Comparison of ENCODE assay signal across 8 cellular contexts in genomic region chr10:83917519-83918506, GRCh38.
DNase-seq lines count a peak whose midpoint lies in the region; ATAC-seq, FAIRE-seq and TF ChIP-seq lines count a peak whose summit lies in the region.

No MANE protein-coding gene starts in this region.

- H3K9me3 ChIP-seq in GM12878 (replicated peaks; ENCODE audit: control insufficient read depth, insufficient read depth, low read length) = no peaks in the 10 kb centered on the region; the same call in 1 of the 3 replicates

- TF ChIP-seq CTCF in GM12878 (IDR thresholded peaks at IDR 0.05 in 2 of 3, conservative IDR thresholded peaks at IDR 0.05 in 1 of 3; ENCODE audit: control insufficient read depth in 2 of 3, extremely low read depth in 1 of 3, insufficient read depth in 1 of 3, low read depth in 3 of 3, low read length in 3 of 3) = peak; percentile 22 to 40 (median 30); a peak in 4 of 6 replicates

- peaks cover 4% of the 10 kb centered on the region for H3K4me1 ChIP-seq in GM12878 (ENCODE audit: control insufficient read depth, insufficient read depth, low read length)

- TF ChIP-seq POLR2A in GM12878 (IDR thresholded peaks at IDR 0.05; ENCODE audit: low read depth, low read length) = no peak

- no peaks in the 10 kb centered on the region for H4K20me1 ChIP-seq in GM12878 (ENCODE audit: control insufficient read depth, insufficient read depth)

- DNase-seq in AG20443 (ENCODE audit: low spot score) (peak; percentile 2), GM12878 (ENCODE audit: low read depth, low spot score) (peak; percentile 32), sciatic nerve (ENCODE audit: low spot score) (peak; percentile 63), GM03348 (ENCODE audit: low spot score) (no peak), G401 (ENCODE audit: low spot score) (no peak), amniotic stem cell (lab: John Stamatoyannopoulos, UW) (no peak)

- H3K36me3 ChIP-seq in GM12878 (ENCODE audit: control insufficient read depth in 2 of 2, insufficient read depth in 2 of 2, low read length in 1 of 2) = no peaks in the 10 kb centered on the region

- no peak for TF ChIP-seq EP300 in GM12878 (IDR thresholded peaks at IDR 0.05; ENCODE audit: borderline replicate concordance in 1 of 2, control insufficient read depth in 1 of 2, low read depth in 2 of 2, low read length in 2 of 2)

- CTCF ChIA-PET in GM12878 (lab: Yijun Ruan, JAX) = no interaction called here

- no peak overlapping the region for H3K9ac ChIP-seq in GM12878 (ENCODE audit: control insufficient read depth, insufficient read depth, low read length)

- POLR2A ChIA-PET in GM12878 (lab: Charles Lee) = interaction anchor here (0.6 kb wide), 1 partner anchor 10 kb away, joined by 3 read pairs; no protein-coding TSS in a partner anchor

- SMC1A ChIA-PET in GM12878 (lab: Charles Lee; ENCODE audit: uncharacterized antibody, unreplicated experiment) = no interaction called here

- FAIRE-seq in GM12878 (lab: Jason Lieb, UNC) = peak; percentile 38

- BruUV-seq in GM12878 (replicated peaks; lab: Mats Ljungman, UMichigan) = no TSS peak

- ATAC-seq in GM19395 (IDR thresholded peaks at IDR 0.05; ENCODE audit: unreplicated experiment) (peak; percentile 97), HG03354 (IDR thresholded peaks at IDR 0.05; ENCODE audit: poor library complexity, severe bottlenecking, unreplicated experiment) (peak; percentile 63), GM12878 (peak; percentile 93), sciatic nerve (peak; percentile 89)

- H3K27me3 ChIP-seq in GM12878 (replicated peaks in 1 of 2; ENCODE audit: control insufficient read depth in 2 of 2, insufficient read depth in 2 of 2, low read length in 1 of 2) = no peaks in the 10 kb centered on the region; a peak in 1 of 4 replicates

- RAD21 ChIA-PET in GM12878 (lab: Charles Lee; ENCODE audit: unreplicated experiment) = no interaction called here

- H2AFZ ChIP-seq in GM12878 (ENCODE audit: control insufficient read depth, low read depth, low read length) = peak overlapping the region; percentile 34

- intact Hi-C loops in GM12878 (cut with micrococcal nuclease; ENCODE audit: unreplicated experiment) = loop anchor here (5.0 kb wide), 1 partner anchor 74 kb away; no protein-coding TSS in a partner anchor
- intact Hi-C loops in sciatic nerve (cut with DNase I) = no loop called here

- H3K27ac ChIP-seq in GM12878 (ENCODE audit: control insufficient read depth, insufficient read depth) = no peak overlapping the region

- H3K79me2 ChIP-seq in GM12878 (ENCODE audit: control insufficient read depth, insufficient read depth, low read length) = no peaks in the 10 kb centered on the region

- peak; percentile 13; the same call in 1 of the 2 replicates for TF ChIP-seq RAD21 in GM12878 (IDR thresholded peaks at IDR 0.05; ENCODE audit: insufficient read depth, low read depth, low read length)

- 13% methylated on average over 17 of the region's 17 CpGs for WGBS in GM12878 (ENCODE audit: insufficient coverage, insufficient replicate concordance, low lambda C conversion rate, missing lambda C conversion rate)

- no peak overlapping the region for H3K4me3 ChIP-seq in GM12878

- H3K4me2 ChIP-seq in GM12878 (ENCODE audit: control insufficient read depth, insufficient read depth) = peak overlapping the region; percentile 11; the same call in 1 of the 2 replicates

- in situ Hi-C loops in GM12878 (cut with MboI) (no loop called here), G401 (cut with HindIII; ENCODE audit: low sequenced_read_pairs) (no loop called here)

TF ChIP-seq in GM12878, 131 proteins besides CTCF, POLR2A, EP300 and RAD21 (continues in another document):
- TF ChIP-seq MTA2 (IDR thresholded peaks at IDR 0.05; ENCODE audit: low read depth) (no peak), MAX (IDR thresholded peaks at IDR 0.05; ENCODE audit: low read depth, low read length) (peak; percentile 24; the same call in 1 of the 2 replicates), PAX5 (IDR thresholded peaks at IDR 0.05; ENCODE audit: borderline replicate concordance, low read depth, low read length) (no peak), TBL1XR1 (IDR thresholded peaks at IDR 0.05; ENCODE audit: low read depth, low read length) (no peak), NR2C1 (IDR thresholded peaks at IDR 0.05) (no peak), RUNX3 (IDR thresholded peaks at IDR 0.05; ENCODE audit: low read length) (no peak), SMC3 (IDR thresholded peaks at IDR 0.05; ENCODE audit: borderline replicate concordance, low read length) (0 out of 2 replicates have a peak, but pooled peaks have one; percentile 2), BRCA1 (IDR thresholded peaks at IDR 0.05; ENCODE audit: low read depth, low read length) (no peak), NFXL1 (IDR thresholded peaks at IDR 0.05; ENCODE audit: borderline replicate concordance) (no peak), NRF1 (conservative IDR thresholded peaks at IDR 0.05; ENCODE audit: low read depth, low read length) (no peak), KDM1A (IDR thresholded peaks at IDR 0.05; ENCODE audit: borderline replicate concordance) (no peak), RBBP5 (conservative IDR thresholded peaks at IDR 0.05) (no peak), JUND (IDR thresholded peaks at IDR 0.05; ENCODE audit: low read depth, low read length) (no peak), NR2C2 (IDR thresholded peaks at IDR 0.05; ENCODE audit: borderline replicate concordance, control insufficient read depth, insufficient read length, low read depth) (no peak), ATF3 (IDR thresholded peaks at IDR 0.05; ENCODE audit: borderline replicate concordance, extremely low read depth, low read depth, low read length) (no peak), TAF1 (IDR thresholded peaks at IDR 0.05; ENCODE audit: borderline replicate concordance, low read depth, low read length) (no peak), GATAD2B (conservative IDR thresholded peaks at IDR 0.05; ENCODE audit: low read depth) (no peak), HCFC1 (IDR thresholded peaks at IDR 0.05; ENCODE audit: low read length) (no peak), NR2F1 (conservative IDR thresholded peaks at IDR 0.05) (0 out of 2 replicates have a peak, but pooled peaks have one; percentile 23), RELB (IDR thresholded peaks at IDR 0.05; ENCODE audit: low read depth) (no peak), IKZF2 (IDR thresholded peaks at IDR 0.05) (0 out of 4 replicates have a peak, but pooled peaks of 1 of the 2 experiments have one; percentile 21), GABPA (IDR thresholded peaks at IDR 0.05; ENCODE audit: low read depth) (0 out of 2 replicates have a peak, but pooled peaks have one; percentile 30), TARDBP (IDR thresholded peaks at IDR 0.05; ENCODE audit: borderline replicate concordance) (no peak)
- TF ChIP-seq, protein P1, sequence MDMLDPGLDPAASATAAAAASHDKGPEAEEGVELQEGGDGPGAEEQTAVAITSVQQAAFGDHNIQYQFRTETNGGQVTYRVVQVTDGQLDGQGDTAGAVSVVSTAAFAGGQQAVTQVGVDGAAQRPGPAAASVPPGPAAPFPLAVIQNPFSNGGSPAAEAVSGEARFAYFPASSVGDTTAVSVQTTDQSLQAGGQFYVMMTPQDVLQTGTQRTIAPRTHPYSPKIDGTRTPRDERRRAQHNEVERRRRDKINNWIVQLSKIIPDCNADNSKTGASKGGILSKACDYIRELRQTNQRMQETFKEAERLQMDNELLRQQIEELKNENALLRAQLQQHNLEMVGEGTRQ (IDR thresholded peaks at IDR 0.05; ENCODE audit: borderline replicate concordance, low read depth, low read length) = peak; percentile 32; the same call in 1 of the 2 replicates
- TF ChIP-seq, protein P2, sequence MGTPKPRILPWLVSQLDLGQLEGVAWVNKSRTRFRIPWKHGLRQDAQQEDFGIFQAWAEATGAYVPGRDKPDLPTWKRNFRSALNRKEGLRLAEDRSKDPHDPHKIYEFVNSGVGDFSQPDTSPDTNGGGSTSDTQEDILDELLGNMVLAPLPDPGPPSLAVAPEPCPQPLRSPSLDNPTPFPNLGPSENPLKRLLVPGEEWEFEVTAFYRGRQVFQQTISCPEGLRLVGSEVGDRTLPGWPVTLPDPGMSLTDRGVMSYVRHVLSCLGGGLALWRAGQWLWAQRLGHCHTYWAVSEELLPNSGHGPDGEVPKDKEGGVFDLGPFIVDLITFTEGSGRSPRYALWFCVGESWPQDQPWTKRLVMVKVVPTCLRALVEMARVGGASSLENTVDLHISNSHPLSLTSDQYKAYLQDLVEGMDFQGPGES (IDR thresholded peaks at IDR 0.05) = no peak

Comparison
In these comparisons a context has a peak if more than half of its experiments do, and no peak if none do; other contexts are left out.
1. DNase-seq: peak in AG20443 (single experiment), GM12878 (single experiment) and sciatic nerve (single experiment); none in GM03348 (single experiment), G401 (single experiment) and amniotic stem cell (single experiment).
2. Peak in every context shown above with its lines, with median percentiles within 50 percentile points of each other: ATAC-seq.